In genomic region chr6:160708993-160709392, GRCh38 we compare ENCODE assay signal across 1 cellular context.
TF ChIP-seq lines count a peak whose summit lies in the region.

No MANE protein-coding gene starts in this region.

TF ChIP-seq in liver, 16 proteins besides CTCF, POLR2A, EP300 and RAD21 (continued from another document):
- TF ChIP-seq ZBTB33 (IDR thresholded peaks at IDR 0.05) = peak; percentile 43
- TF ChIP-seq TAF1 (conservative IDR thresholded peaks at IDR 0.05) = peak; percentile 46
- peak; percentile 43 for TF ChIP-seq HNF4G (IDR thresholded peaks at IDR 0.05)
- TF ChIP-seq YY1 (IDR thresholded peaks at IDR 0.05) = peak; percentile 57
